ENCODE assay signal across 8 cellular contexts in genomic region chr11:13343931-13344717, GRCh38.
A peak's percentile ranks its signal among the peaks of the same experiment; 100 is the strongest.
DNase-seq lines count a peak whose midpoint lies in the region; ATAC-seq, FAIRE-seq and TF ChIP-seq lines count a peak whose summit lies in the region.

No MANE protein-coding gene starts in this region.

- ATAC-seq in HG02678 (IDR thresholded peaks at IDR 0.05; ENCODE audit: unreplicated experiment) = peak; percentile 40
- ATAC-seq in HG03039 (IDR thresholded peaks at IDR 0.05; ENCODE audit: unreplicated experiment) = no peak

- no peak overlapping the region for H3K9ac ChIP-seq in kidney (ENCODE audit: low read length in 2 of 2)

- H3K4me3 ChIP-seq in GM12864 (ENCODE audit: low read depth, low read length) (no peak overlapping the region), WERI-Rb-1 (ENCODE audit: low read depth, low read length) (no peak overlapping the region), kidney (ENCODE audit: low read length in 2 of 2) (no peak overlapping the region)

- H3K36me3 ChIP-seq in WERI-Rb-1 (no peaks in the 10 kb centered on the region), kidney (ENCODE audit: control insufficient read depth in 1 of 2, insufficient read depth in 2 of 2, low read length in 2 of 2) (no peaks in the 10 kb centered on the region)

- no peak overlapping the region for H3K27ac ChIP-seq in WERI-Rb-1
- no peak overlapping the region for H3K27ac ChIP-seq in kidney (ENCODE audit: low read depth in 2 of 2, low read length in 2 of 2)

- H3K4me1 ChIP-seq in kidney (ENCODE audit: control insufficient read depth in 1 of 2, insufficient read depth in 1 of 2, low read depth in 1 of 2, low read length in 2 of 2) = peaks cover 0 to 3% of the 10 kb centered on the region in 2 donors

- in situ Hi-C loops in T47D (cut with HindIII; ENCODE audit: low pct_unique_long_range_greater_than_20kb, low sequenced_read_pairs) = no loop called here

- no peaks in the 10 kb centered on the region for H3K27me3 ChIP-seq in WERI-Rb-1 (ENCODE audit: insufficient read depth, low read depth, severe bottlenecking)

- TF ChIP-seq CTCF in GM12864 (IDR thresholded peaks at IDR 0.05; ENCODE audit: low read depth, low read length, missing control alignments) = peak; percentile 84
- peak; percentile 74 for TF ChIP-seq CTCF in WERI-Rb-1 (IDR thresholded peaks at IDR 0.05; ENCODE audit: low read depth, low read length)
- peak; percentile 75 for TF ChIP-seq CTCF in kidney (IDR thresholded peaks at IDR 0.05; ENCODE audit: borderline replicate concordance, extremely low read depth, insufficient read depth)

- no peaks in the 10 kb centered on the region for H3K9me3 ChIP-seq in WERI-Rb-1 (ENCODE audit: severe bottlenecking)
- H3K9me3 ChIP-seq in kidney (ENCODE audit: control insufficient read depth in 1 of 2, low read length in 2 of 2) = no peaks in the 10 kb centered on the region

- DNase-seq in GM12864 (ENCODE audit: low read depth) (peak; percentile 53), NCI-H2107 treated with DMSO at 0.1 percent for 48 hours (lab: John Stamatoyannopoulos, UW; ENCODE audit: unreplicated experiment) (peak; percentile 74), WERI-Rb-1 (peak; percentile 59), T47D (ENCODE audit: low read depth in 1 of 2, low spot score in 1 of 2) (peak; percentile 43 to 83), kidney (no peak)
- peak; percentile 48 for DNase-seq in stimulated activated CD4-positive, alpha-beta T cell treated with anti-CD3 and anti-CD28 coated beads, Interleukin-2, amount 100 ng/mL, for 4 hours (ENCODE audit: low read depth)

- no peak for FAIRE-seq in kidney (lab: Jason Lieb, UNC)

- intact Hi-C loops in kidney (cut with DNase I) = no loop called here
